10 cellular contexts compared by ENCODE assay signal in the genomic region with DNA sequence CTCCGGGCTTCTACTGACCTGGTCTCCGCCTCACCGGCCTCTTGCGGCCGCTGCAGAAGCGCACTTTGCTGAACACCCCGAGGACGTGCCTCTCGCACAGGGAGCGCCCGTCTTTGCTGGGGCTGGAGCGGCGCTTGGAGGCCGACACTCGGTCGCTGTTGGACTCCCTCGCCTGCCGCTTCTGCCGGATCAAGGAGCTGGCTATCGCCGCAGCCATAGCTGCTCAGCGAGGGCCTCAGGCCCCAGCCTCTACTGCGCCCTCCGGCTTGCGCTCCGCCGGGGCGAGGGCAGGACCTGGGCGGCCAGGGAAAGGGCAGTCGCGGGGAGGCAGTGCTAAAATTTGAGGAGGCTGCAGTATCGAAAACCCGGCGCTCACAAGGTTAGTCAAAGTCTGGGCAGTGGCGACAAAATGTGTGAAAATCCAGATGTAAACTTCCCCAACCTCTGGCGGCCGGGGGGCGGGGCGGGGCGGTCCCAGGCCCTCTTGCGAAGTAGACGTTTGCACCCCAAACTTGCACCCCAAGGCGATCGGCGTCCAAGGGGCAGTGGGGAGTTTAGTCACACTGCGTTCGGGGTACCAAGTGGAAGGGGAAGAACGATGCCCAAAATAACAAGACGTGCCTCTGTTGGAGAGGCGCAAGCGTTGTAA.
DNase-seq lines count a peak whose midpoint lies in the region; ATAC-seq and TF ChIP-seq lines count a peak whose summit lies in the region.
"Had no signal": no experiment of that assay in that cellular context is flagged by ENCODE, and none has a peak within 500 bp of the region (broad histone marks: within the 10 kb centered on the region; RNA-seq: fewer than 3 reads in every experiment).

No MANE protein-coding gene starts in this region.

- H2AFZ ChIP-seq in GM23338, result peak overlapping the region; percentile 93

- no peak overlapping the region for H3K27ac Mint-ChIP-seq in GM23338

- H3K79me2 ChIP-seq in GM23338 (replicated peaks; ENCODE audit: insufficient read depth), result no peaks in the 10 kb centered on the region

- peaks cover 46% of the 10 kb centered on the region for H3K4me1 Mint-ChIP-seq in GM23338

- no peaks in the 10 kb centered on the region for H3F3A ChIP-seq in GM23338 (replicated peaks; ENCODE audit: low read depth)

- peaks cover 5% of the 10 kb centered on the region; the same call in 1 of the 3 replicates for H3K36me3 Mint-ChIP-seq in GM23338 (ENCODE audit: low read depth)

- H3K36me3 ChIP-seq in GM23338 (ENCODE audit: insufficient read depth) (no peaks in the 10 kb centered on the region), brain microvascular endothelial cell (replicated peaks) (no peaks in the 10 kb centered on the region)

- peaks cover 26% of the 10 kb centered on the region for H3K4me1 ChIP-seq in GM23338 (ENCODE audit: insufficient read depth)

- no peaks in the 10 kb centered on the region for H3K9me3 ChIP-seq in iPS-18c (ENCODE audit: control insufficient read depth, insufficient read depth, low read length)

- H3K9me3 Mint-ChIP-seq in GM23338, result no peaks in the 10 kb centered on the region

- DNase-seq in GM23338 (ENCODE audit: low spot score) (peak; percentile 61), brain microvascular endothelial cell (no peak), skeletal muscle cell (ENCODE audit: low read depth) (no peak), SKM-1 (lab: John Stamatoyannopoulos, UW; ENCODE audit: unreplicated experiment) (no peak), SIG-M5 treated with dmso at 0.1 percent for 504 hours (lab: John Stamatoyannopoulos, UW; ENCODE audit: unreplicated experiment) (no peak)
- DNase-seq in effector CD4-positive, alpha-beta T cell, result no peak
- DNase-seq: NCI-H526 had no signal

- in situ Hi-C loops in brain microvascular endothelial cell (cut with HindIII; ENCODE audit: low pct_ligation_motif_present, low sequenced_read_pairs), result loop anchor here (25.0 kb wide), 1 partner anchor 996 kb away; no protein-coding TSS in a partner anchor

- H3K27me3 ChIP-seq in GM23338 (ENCODE audit: insufficient read depth) (peaks cover 77% of the 10 kb centered on the region), brain microvascular endothelial cell (replicated peaks) (peaks cover 37% of the 10 kb centered on the region)

- no peaks in the 10 kb centered on the region for H3K9me2 ChIP-seq in GM23338 (ENCODE audit: insufficient read depth)

- H3K27ac ChIP-seq in GM23338 (ENCODE audit: low read depth), result no peak overlapping the region
- no peak overlapping the region for H3K27ac ChIP-seq in brain microvascular endothelial cell

- peak; percentile 46 for ATAC-seq in GM23338
- no peak for ATAC-seq in GM21381 (IDR thresholded peaks at IDR 0.05; ENCODE audit: unreplicated experiment)
- ATAC-seq: left colon had no signal

- H3K27me3 Mint-ChIP-seq in GM23338 (ENCODE audit: insufficient read depth, low read depth, poor library complexity), result peaks cover 31% of the 10 kb centered on the region

- 0 out of 2 replicates have a peak, but pooled peaks cover 3% of the 10 kb centered on the region for H4K20me1 ChIP-seq in GM23338 (replicated peaks; ENCODE audit: insufficient read depth)

- peak overlapping the region; percentile 95 for H3K4me2 ChIP-seq in GM23338

- TF ChIP-seq CTCF in GM23338 (conservative IDR thresholded peaks at IDR 0.05; ENCODE audit: low read depth in 2 of 2), result peak in 1 of 2 experiments; percentile 14; a peak in 1 of 4 replicates
- peak; percentile 8 for TF ChIP-seq CTCF in brain microvascular endothelial cell (IDR thresholded peaks at IDR 0.05; ENCODE audit: low read depth, low read length, missing control alignments)

- peak overlapping the region; percentile 86 for H3K4me3 ChIP-seq in GM23338
- H3K4me3 ChIP-seq in brain microvascular endothelial cell (ENCODE audit: low read depth, low read length), result peak overlapping the region; percentile 64
- H3K4me3 ChIP-seq in iPS-18c (ENCODE audit: insufficient read depth, low read depth, low read length), result peak overlapping the region; percentile 78
- peak overlapping the region; percentile 47 for H3K4me3 ChIP-seq in skeletal muscle cell (ENCODE audit: low read depth, low read length)

- peak overlapping the region; percentile 89 for H3K4me3 Mint-ChIP-seq in GM23338

TF ChIP-seq in GM23338, 12 proteins besides CTCF, POLR2A, EP300 and RAD21 (continues in another document):
- TF ChIP-seq STAT1 (IDR thresholded peaks at IDR 0.05; ENCODE audit: unreplicated experiment) (no peak), EZH2 (IDR thresholded peaks at IDR 0.05; ENCODE audit: low read depth, unreplicated experiment) (no peak), NANOG (IDR thresholded peaks at IDR 0.05; ENCODE audit: borderline replicate concordance) (no peak), EZH2phosphoT487 (IDR thresholded peaks at IDR 0.05; ENCODE audit: unreplicated experiment) (no peak), POLR2AphosphoS5 (IDR thresholded peaks at IDR 0.05; ENCODE audit: low read depth) (no peak)
- TF ChIP-seq, protein P1, sequence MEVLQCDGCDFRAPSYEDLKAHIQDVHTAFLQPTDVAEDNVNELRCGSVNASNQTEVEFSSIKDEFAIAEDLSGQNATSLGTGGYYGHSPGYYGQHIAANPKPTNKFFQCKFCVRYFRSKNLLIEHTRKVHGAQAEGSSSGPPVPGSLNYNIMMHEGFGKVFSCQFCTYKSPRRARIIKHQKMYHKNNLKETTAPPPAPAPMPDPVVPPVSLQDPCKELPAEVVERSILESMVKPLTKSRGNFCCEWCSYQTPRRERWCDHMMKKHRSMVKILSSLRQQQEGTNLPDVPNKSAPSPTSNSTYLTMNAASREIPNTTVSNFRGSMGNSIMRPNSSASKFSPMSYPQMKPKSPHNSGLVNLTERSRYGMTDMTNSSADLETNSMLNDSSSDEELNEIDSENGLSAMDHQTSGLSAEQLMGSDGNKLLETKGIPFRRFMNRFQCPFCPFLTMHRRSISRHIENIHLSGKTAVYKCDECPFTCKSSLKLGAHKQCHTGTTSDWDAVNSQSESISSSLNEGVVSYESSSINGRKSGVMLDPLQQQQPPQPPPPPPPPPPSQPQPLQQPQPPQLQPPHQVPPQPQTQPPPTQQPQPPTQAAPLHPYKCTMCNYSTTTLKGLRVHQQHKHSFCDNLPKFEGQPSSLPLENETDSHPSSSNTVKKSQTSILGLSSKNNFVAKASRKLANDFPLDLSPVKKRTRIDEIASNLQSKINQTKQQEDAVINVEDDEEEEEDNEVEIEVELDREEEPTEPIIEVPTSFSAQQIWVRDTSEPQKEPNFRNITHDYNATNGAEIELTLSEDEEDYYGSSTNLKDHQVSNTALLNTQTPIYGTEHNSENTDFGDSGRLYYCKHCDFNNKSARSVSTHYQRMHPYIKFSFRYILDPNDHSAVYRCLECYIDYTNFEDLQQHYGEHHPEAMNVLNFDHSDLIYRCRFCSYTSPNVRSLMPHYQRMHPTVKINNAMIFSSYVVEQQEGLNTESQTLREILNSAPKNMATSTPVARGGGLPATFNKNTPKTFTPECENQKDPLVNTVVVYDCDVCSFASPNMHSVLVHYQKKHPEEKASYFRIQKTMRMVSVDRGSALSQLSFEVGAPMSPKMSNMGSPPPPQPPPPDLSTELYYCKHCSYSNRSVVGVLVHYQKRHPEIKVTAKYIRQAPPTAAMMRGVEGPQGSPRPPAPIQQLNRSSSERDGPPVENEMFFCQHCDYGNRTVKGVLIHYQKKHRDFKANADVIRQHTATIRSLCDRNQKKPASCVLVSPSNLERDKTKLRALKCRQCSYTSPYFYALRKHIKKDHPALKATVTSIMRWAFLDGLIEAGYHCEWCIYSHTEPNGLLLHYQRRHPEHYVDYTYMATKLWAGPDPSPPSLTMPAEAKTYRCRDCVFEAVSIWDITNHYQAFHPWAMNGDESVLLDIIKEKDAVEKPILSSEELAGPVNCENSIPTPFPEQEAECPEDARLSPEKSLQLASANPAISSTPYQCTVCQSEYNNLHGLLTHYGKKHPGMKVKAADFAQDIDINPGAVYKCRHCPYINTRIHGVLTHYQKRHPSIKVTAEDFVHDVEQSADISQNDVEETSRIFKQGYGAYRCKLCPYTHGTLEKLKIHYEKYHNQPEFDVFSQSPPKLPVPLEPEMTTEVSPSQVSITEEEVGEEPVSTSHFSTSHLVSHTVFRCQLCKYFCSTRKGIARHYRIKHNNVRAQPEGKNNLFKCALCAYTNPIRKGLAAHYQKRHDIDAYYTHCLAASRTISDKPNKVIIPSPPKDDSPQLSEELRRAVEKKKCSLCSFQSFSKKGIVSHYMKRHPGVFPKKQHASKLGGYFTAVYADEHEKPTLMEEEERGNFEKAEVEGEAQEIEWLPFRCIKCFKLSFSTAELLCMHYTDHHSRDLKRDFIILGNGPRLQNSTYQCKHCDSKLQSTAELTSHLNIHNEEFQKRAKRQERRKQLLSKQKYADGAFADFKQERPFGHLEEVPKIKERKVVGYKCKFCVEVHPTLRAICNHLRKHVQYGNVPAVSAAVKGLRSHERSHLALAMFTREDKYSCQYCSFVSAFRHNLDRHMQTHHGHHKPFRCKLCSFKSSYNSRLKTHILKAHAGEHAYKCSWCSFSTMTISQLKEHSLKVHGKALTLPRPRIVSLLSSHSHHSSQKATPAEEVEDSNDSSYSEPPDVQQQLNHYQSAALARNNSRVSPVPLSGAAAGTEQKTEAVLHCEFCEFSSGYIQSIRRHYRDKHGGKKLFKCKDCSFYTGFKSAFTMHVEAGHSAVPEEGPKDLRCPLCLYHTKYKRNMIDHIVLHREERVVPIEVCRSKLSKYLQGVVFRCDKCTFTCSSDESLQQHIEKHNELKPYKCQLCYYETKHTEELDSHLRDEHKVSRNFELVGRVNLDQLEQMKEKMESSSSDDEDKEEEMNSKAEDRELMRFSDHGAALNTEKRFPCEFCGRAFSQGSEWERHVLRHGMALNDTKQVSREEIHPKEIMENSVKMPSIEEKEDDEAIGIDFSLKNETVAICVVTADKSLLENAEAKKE (CRISPR knock-in tag; IDR thresholded peaks at IDR 0.05), result no peak
- TF ChIP-seq, protein P2, sequence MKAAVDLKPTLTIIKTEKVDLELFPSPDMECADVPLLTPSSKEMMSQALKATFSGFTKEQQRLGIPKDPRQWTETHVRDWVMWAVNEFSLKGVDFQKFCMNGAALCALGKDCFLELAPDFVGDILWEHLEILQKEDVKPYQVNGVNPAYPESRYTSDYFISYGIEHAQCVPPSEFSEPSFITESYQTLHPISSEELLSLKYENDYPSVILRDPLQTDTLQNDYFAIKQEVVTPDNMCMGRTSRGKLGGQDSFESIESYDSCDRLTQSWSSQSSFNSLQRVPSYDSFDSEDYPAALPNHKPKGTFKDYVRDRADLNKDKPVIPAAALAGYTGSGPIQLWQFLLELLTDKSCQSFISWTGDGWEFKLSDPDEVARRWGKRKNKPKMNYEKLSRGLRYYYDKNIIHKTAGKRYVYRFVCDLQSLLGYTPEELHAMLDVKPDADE (IDR thresholded peaks at IDR 0.05), result no peak
